8 cellular contexts compared by ENCODE assay signal in the genomic region with DNA sequence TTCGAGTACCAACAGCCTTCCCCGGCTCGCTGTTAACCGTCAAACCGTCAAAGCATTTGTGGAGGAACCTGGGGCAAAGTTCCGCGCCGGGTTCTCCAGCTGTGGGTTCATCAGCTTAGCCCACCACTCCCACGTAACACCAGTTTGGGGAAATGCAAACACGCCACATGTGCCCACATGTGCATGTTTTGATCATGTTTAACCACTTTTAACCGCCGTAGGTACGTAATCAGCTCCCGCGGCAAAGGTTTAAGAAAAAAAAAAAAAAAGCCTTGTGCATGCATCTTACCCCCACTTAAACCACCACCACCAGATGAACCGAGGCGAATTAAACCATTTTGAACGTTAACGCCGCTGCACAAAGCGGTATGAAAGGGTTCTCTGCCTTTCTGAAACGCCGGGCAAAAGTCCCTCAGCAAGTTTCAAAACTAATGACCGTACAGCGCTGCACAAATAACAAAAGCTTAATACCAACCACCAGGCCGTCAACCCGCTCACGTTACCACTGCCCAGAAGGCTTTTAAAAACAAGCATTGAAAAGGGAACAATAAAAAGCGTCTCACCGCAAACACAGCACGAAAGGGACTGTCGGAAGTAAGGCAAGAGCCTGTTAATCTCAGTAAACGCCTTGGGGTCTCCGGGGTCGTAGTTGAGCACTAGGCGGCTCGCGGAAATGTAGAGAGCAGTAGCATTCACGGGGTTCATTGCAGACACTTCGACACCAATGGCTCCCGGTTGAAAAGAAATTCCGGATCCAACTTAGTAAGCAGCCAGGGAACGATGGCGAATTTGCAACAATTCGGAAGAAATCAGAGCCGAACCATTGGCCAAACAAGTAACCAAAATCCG. TPM values are rescaled to one million over a fixed set of nuclear protein-coding genes. Genes with fewer than 3 reads are reported as not detected.
A peak's percentile ranks its signal among the peaks of the same experiment; 100 is the strongest.
DNase-seq lines count a peak whose midpoint lies in the region; ATAC-seq and TF ChIP-seq lines count a peak whose summit lies in the region.

No MANE protein-coding gene starts in this region.

- peak overlapping the region; percentile 85 for H3K4me2 ChIP-seq in MM.1S (ENCODE audit: low read depth, low read length)

- H3K9me3 Mint-ChIP-seq in CD8-positive, alpha-beta T cell, result no peaks in the 10 kb centered on the region

- H3K36me3 Mint-ChIP-seq in CD8-positive, alpha-beta T cell, result peaks cover 47% of the 10 kb centered on the region

- H3K27ac ChIP-seq in CD8-positive, alpha-beta T cell (ENCODE audit: low read depth, low read length), result peak overlapping the region; percentile 71
- peak overlapping the region; percentile 98 for H3K27ac ChIP-seq in MM.1S (ENCODE audit: low read length)
- peak overlapping the region; percentile 99 for H3K27ac ChIP-seq in ectodermal cell (ENCODE audit: insufficient read depth, low read depth, low read length, poor library complexity, severe bottlenecking)

- POLR2A ChIA-PET in CD8-positive, alpha-beta T cell (lab: Charles Lee), result interaction anchor here (1.0 to 5.0 kb wide), 6 partner anchors 12 to 667 kb away, joined by 4 to 60 read pairs (median 9); a partner anchor contains a TSS

- H4K20me1 ChIP-seq in MM.1S (ENCODE audit: insufficient read depth, low read length), result peaks cover 47% of the 10 kb centered on the region

- H3K9me3 ChIP-seq in CD8-positive, alpha-beta T cell (ENCODE audit: low read length), result no peaks in the 10 kb centered on the region
- H3K9me3 ChIP-seq in MM.1S (replicated peaks; ENCODE audit: insufficient read depth, low read length) (no peaks in the 10 kb centered on the region), ectodermal cell (ENCODE audit: control insufficient read depth, low read length) (no peaks in the 10 kb centered on the region), mononuclear cell (ENCODE audit: low read depth, low read length) (no peaks in the 10 kb centered on the region)

- H3K27ac Mint-ChIP-seq in CD8-positive, alpha-beta T cell, result peak overlapping the region; percentile 100

- WGBS in ectodermal cell, 2 experiments, result 0% methylated on average over 47 of the region's 47 CpGs

- intact Hi-C loops in CD8-positive, alpha-beta T cell (cut with DNase I, micrococcal nuclease), result loop anchor here (1.0 to 10.0 kb wide), 8 partner anchors 8 to 1978 kb away; a partner anchor contains a TSS

- H3K9ac ChIP-seq in MM.1S (ENCODE audit: low read length), result peak overlapping the region; percentile 96

- no peaks in the 10 kb centered on the region for H3K27me3 ChIP-seq in CD8-positive, alpha-beta T cell (ENCODE audit: insufficient read depth, low read length)
- no peaks in the 10 kb centered on the region for H3K27me3 ChIP-seq in MM.1S (replicated peaks; ENCODE audit: insufficient read depth, low read length)
- no peaks in the 10 kb centered on the region for H3K27me3 ChIP-seq in ectodermal cell (ENCODE audit: control insufficient read depth, insufficient read depth, low read length, poor library complexity, severe bottlenecking)
- H3K27me3 ChIP-seq in mononuclear cell (ENCODE audit: insufficient read depth, low read length), result no peaks in the 10 kb centered on the region

- H3K79me2 ChIP-seq in MM.1S (ENCODE audit: low read length), result peaks cover 68% of the 10 kb centered on the region

- no peaks in the 10 kb centered on the region for H3K36me3 ChIP-seq in CD8-positive, alpha-beta T cell (ENCODE audit: insufficient read depth, low read length)
- no peaks in the 10 kb centered on the region for H3K36me3 ChIP-seq in MM.1S (replicated peaks; ENCODE audit: insufficient read depth, low read length)
- H3K36me3 ChIP-seq in ectodermal cell (ENCODE audit: control insufficient read depth, insufficient read depth, low read length), result no peaks in the 10 kb centered on the region

- peak; percentile 52 to 91 (median 71) for DNase-seq in CD8-positive, alpha-beta T cell
- DNase-seq in MM.1S, result peak; percentile 59
- peak; percentile 68 to 74 for DNase-seq in activated CD4-positive, alpha-beta T cell treated with anti-CD3 and anti-CD28 coated beads, Interleukin-2, amount 50 U/mL, for 48 hours
- peak; percentile 67 to 73 for DNase-seq in stimulated activated CD8-positive, alpha-beta memory T cell treated with anti-CD3 and anti-CD28 coated beads, Interleukin-7, amount 100 ng/mL, for 4 hours (ENCODE audit: low read depth in 2 of 2)

- H3K4me3 Mint-ChIP-seq in CD8-positive, alpha-beta T cell, result peak overlapping the region; percentile 99

- H3K4me3 ChIP-seq in CD8-positive, alpha-beta T cell (ENCODE audit: low read depth, low read length), result peak overlapping the region; percentile 86
- H3K4me3 ChIP-seq in MM.1S (ENCODE audit: low read length), result peak overlapping the region; percentile 76
- H3K4me3 ChIP-seq in ectodermal cell (ENCODE audit: insufficient read depth, low read depth, low read length), result peak overlapping the region; percentile 94
- peak overlapping the region; percentile 78 for H3K4me3 ChIP-seq in mononuclear cell (ENCODE audit: low read length)

- no peaks in the 10 kb centered on the region for H3K27me3 Mint-ChIP-seq in CD8-positive, alpha-beta T cell (ENCODE audit: low read depth)

- peak; percentile 43 for ATAC-seq in CD8-positive, alpha-beta T cell
- ATAC-seq in esophagus mucosa (no peak), GM21529 (IDR thresholded peaks at IDR 0.05; ENCODE audit: unreplicated experiment) (no peak)

- CTCF ChIA-PET in CD8-positive, alpha-beta T cell (lab: Charles Lee), result interaction anchor here (0.8 to 1.8 kb wide), 3 partner anchors 15 to 197 kb away, joined by 3 to 7 read pairs (median 3); no protein-coding TSS in a partner anchor

- no peak overlapping the region for H2AFZ ChIP-seq in MM.1S (ENCODE audit: low read length)

- H3K4me1 Mint-ChIP-seq in CD8-positive, alpha-beta T cell (ENCODE audit: low read depth), result peaks cover 54% of the 10 kb centered on the region

- peaks cover 62% of the 10 kb centered on the region for H3F3A ChIP-seq in MM.1S (ENCODE audit: insufficient read depth, low read length)

- H3K4me1 ChIP-seq in CD8-positive, alpha-beta T cell (ENCODE audit: insufficient read depth, low read length), result peaks cover 35% of the 10 kb centered on the region
- H3K4me1 ChIP-seq in MM.1S (ENCODE audit: low read length), result peaks cover 10% of the 10 kb centered on the region
- peaks cover 6% of the 10 kb centered on the region for H3K4me1 ChIP-seq in ectodermal cell (ENCODE audit: control insufficient read depth, insufficient read depth, low read length)
- H3K4me1 ChIP-seq in mononuclear cell (ENCODE audit: insufficient read depth, low read length), result peaks cover 48% of the 10 kb centered on the region

- no peaks in the 10 kb centered on the region for H3K9me2 ChIP-seq in MM.1S (replicated peaks; ENCODE audit: insufficient read depth, low read length)

- no peak for TF ChIP-seq CTCF in CD8-positive, alpha-beta T cell (IDR thresholded peaks at IDR 0.05)
- TF ChIP-seq CTCF in MM.1S (IDR thresholded peaks at IDR 0.05; ENCODE audit: low read length), result no peak

RNA-seq across cellular contexts. Expression of a gene that starts 1.5 kb away (rescaled TPM):
- total RNA-seq in CD8-positive, alpha-beta T cell, result 100 to 1,000 TPM; 195 to 203 TPM
- 35.4 TPM for polyA plus RNA-seq in ectodermal cell (2013, experiment 1 of 4)
- polyA plus RNA-seq in ectodermal cell (2013, experiment 2 of 4), result 33.9 TPM
- polyA plus RNA-seq in ectodermal cell (2013, experiment 3 of 4), result 33.0 TPM
- 37.1 TPM for polyA plus RNA-seq in ectodermal cell (2013, experiment 4 of 4)
- total RNA-seq in mononuclear cell (163 TPM), esophagus mucosa (13.8 TPM)

RNA-seq across cellular contexts. Expression of a gene that starts 55.5 kb away (rescaled TPM):
- 10 to 100 TPM; 12.3 to 15.8 TPM for total RNA-seq in CD8-positive, alpha-beta T cell
- 61.7 TPM for polyA plus RNA-seq in ectodermal cell (2013, experiment 1 of 4)
- polyA plus RNA-seq in ectodermal cell (2013, experiment 2 of 4), result 63.0 TPM
- polyA plus RNA-seq in ectodermal cell (2013, experiment 3 of 4), result 52.4 TPM
- 56.5 TPM for polyA plus RNA-seq in ectodermal cell (2013, experiment 4 of 4)
- total RNA-seq in mononuclear cell (14.9 TPM), esophagus mucosa (32.0 TPM)

Comparison
In these comparisons a context has a peak if more than half of its experiments do, and no peak if none do; other contexts are left out.
1. RNA of a gene that starts 1.5 kb away (total RNA-seq): 195 to 203 TPM in CD8-positive, alpha-beta T cell and 163 TPM in mononuclear cell (single experiment); 13.8 TPM in esophagus mucosa (single experiment); every median in the first group is over 10 times any median in the second.
2. Peak in every context shown above with its lines, with median percentiles within 50 percentile points of each other: DNase-seq, H3K27ac ChIP-seq and H3K4me3 ChIP-seq.